Comparison of ENCODE assay signal across 1 cellular context in genomic region chr17:81802048-81802758, GRCh38.
TF ChIP-seq lines count a peak whose summit lies in the region.

No MANE protein-coding gene starts in this region.

TF ChIP-seq in HepG2, 621 proteins besides CTCF, POLR2A, EP300 and RAD21:
- TF ChIP-seq ZNF263 (CRISPR knock-in tag; IDR thresholded peaks at IDR 0.05) (peak; percentile 90), RNF219 (CRISPR knock-in tag; IDR thresholded peaks at IDR 0.05) (no peak), CERS6 (CRISPR knock-in tag; IDR thresholded peaks at IDR 0.05) (no peak), NR2F6 (IDR thresholded peaks at IDR 0.05) (peak; percentile 35; the same call in 1 of the 2 replicates), NR2F6 (CRISPR knock-in tag; IDR thresholded peaks at IDR 0.05) (no peak), REXO4 (CRISPR knock-in tag; IDR thresholded peaks at IDR 0.05; ENCODE audit: borderline replicate concordance) (no peak), NR2C2 (CRISPR knock-in tag; IDR thresholded peaks at IDR 0.05; ENCODE audit: borderline replicate concordance) (peak; percentile 72)
